Comparison of ENCODE assay signal across 8 cellular contexts in the genomic region with DNA sequence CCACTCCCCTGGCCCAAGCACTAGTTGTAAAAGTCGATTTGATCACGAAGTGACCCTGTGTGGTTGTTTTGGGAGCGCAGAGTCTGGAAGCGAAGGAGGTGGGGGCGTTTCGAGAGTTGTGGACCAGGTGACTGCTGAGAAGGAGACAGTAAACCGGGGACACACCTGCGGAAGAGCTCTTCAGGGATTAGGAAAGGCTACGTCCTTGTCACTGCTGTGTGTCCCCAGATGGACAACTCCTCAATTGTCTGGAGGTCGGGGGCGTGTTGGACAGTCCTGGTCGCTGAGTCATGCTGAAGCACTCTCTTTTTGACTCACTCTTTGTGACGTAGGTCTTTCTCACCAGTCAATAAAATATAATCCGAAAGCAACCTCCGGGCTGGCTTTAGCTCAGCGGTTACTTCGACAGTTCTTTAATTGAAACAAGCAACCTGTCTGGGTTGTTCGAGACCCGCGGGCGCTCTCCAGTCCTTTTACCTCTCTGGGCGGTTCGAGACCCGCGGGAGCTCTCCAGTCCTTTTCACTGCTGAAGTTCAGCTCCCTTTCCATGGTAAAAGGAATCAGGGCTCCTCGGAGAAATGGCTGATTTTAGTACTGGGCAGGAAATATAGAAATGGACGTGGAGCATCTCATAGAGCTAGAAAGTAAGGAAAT. TPM values are rescaled to one million over a fixed set of nuclear protein-coding genes. Genes with fewer than 3 reads are reported as not detected.
DNase-seq lines count a peak whose midpoint lies in the region; ATAC-seq and TF ChIP-seq lines count a peak whose summit lies in the region.

No MANE protein-coding gene starts in this region.

- intact Hi-C loops in natural killer cell (cut with micrococcal nuclease) = loop anchor here (1.0 to 2.0 kb wide), 3 partner anchors 11 to 310 kb away; a partner anchor contains a TSS

- H3K27ac Mint-ChIP-seq in natural killer cell = peak overlapping the region; percentile 99 to 100
- peak overlapping the region; percentile 98 for H3K27ac Mint-ChIP-seq in stimulated activated naive B cell treated with anti-CD40 and anti-IgM and Interleukin-4, amounts not matched to agents 10 μg/mL and 1 μg/mL and 100 μg/mL, for 72 hours

- peaks cover 6 to 10% of the 10 kb centered on the region in 2 donors for H3K27me3 Mint-ChIP-seq in natural killer cell (ENCODE audit: low read depth in 2 of 2)
- H3K27me3 Mint-ChIP-seq in stimulated activated naive B cell treated with anti-CD40 and anti-IgM and Interleukin-4, amounts not matched to agents 10 μg/mL and 1 μg/mL and 100 μg/mL, for 72 hours = peaks cover 5% of the 10 kb centered on the region in 2 donors

- H3K4me3 ChIP-seq in Jurkat, Clone E6-1 (ENCODE audit: low read length) = peak overlapping the region; percentile 52

- H3K36me3 Mint-ChIP-seq in natural killer cell = peaks cover 10% of the 10 kb centered on the region
- H3K36me3 Mint-ChIP-seq in stimulated activated naive B cell treated with anti-CD40 and anti-IgM and Interleukin-4, amounts not matched to agents 10 μg/mL and 1 μg/mL and 100 μg/mL, for 72 hours = peaks cover 10 to 16% of the 10 kb centered on the region in 2 donors

- H3K4me3 Mint-ChIP-seq in natural killer cell = peak overlapping the region; percentile 100
- peak overlapping the region; percentile 89 to 93 for H3K4me3 Mint-ChIP-seq in stimulated activated naive B cell treated with anti-CD40 and anti-IgM and Interleukin-4, amounts not matched to agents 10 μg/mL and 1 μg/mL and 100 μg/mL, for 72 hours

- TF ChIP-seq CTCF in natural killer cell (IDR thresholded peaks at IDR 0.05) = no peak

- peak; percentile 95 for DNase-seq in DMS114 treated with DMSO at 0.1 percent for 48 hours (lab: John Stamatoyannopoulos, UW; ENCODE audit: unreplicated experiment)
- peak; percentile 45 for DNase-seq in Jurkat, Clone E6-1 (ENCODE audit: low read depth, low spot score)
- DNase-seq in RPMI7951 (ENCODE audit: low read depth) = peak; percentile 96
- DNase-seq in activated T-helper 9 cell treated with anti-CD3 and anti-CD28 coated beads, Interleukin-2, amount 50 U/mL, for 16 hours (ENCODE audit: low read depth) = peak; percentile 77
- peak; percentile 98 for DNase-seq in fibroblast of peridontal ligament (ENCODE audit: extremely low read depth)
- peak; percentile 77 for DNase-seq in natural killer cell
- DNase-seq in stimulated activated naive B cell treated with anti-CD40 and anti-IgM and Interleukin-4, amounts not matched to agents 10 μg/mL and 1 μg/mL and 100 μg/mL, for 72 hours = peak; percentile 91

- H3K4me1 Mint-ChIP-seq in natural killer cell = peaks cover 13 to 26% of the 10 kb centered on the region in 2 donors
- H3K4me1 Mint-ChIP-seq in stimulated activated naive B cell treated with anti-CD40 and anti-IgM and Interleukin-4, amounts not matched to agents 10 μg/mL and 1 μg/mL and 100 μg/mL, for 72 hours = peaks cover 10 to 24% of the 10 kb centered on the region in 2 donors

- ATAC-seq in GM21723 (IDR thresholded peaks at IDR 0.05; ENCODE audit: unreplicated experiment) = peak; percentile 93
- ATAC-seq in natural killer cell = peak; percentile 85 to 93 (median 86)
- ATAC-seq in stimulated activated naive B cell treated with anti-CD40 and anti-IgM and Interleukin-4, amounts not matched to agents 10 μg/mL and 1 μg/mL and 100 μg/mL, for 72 hours (replicated peaks) = peak; percentile 90

- no peaks in the 10 kb centered on the region for H3K9me3 Mint-ChIP-seq in natural killer cell
- H3K9me3 Mint-ChIP-seq in stimulated activated naive B cell treated with anti-CD40 and anti-IgM and Interleukin-4, amounts not matched to agents 10 μg/mL and 1 μg/mL and 100 μg/mL, for 72 hours = no peaks in the 10 kb centered on the region

RNA-seq across cellular contexts. Expression of a gene that starts 10.8 kb away (rescaled TPM):
- 187 TPM for polyA plus RNA-seq in Jurkat, Clone E6-1 (2012; ENCODE audit: insufficient read depth, insufficient read length)
- 44.6 and 45.5 TPM in 2 replicates for total RNA-seq in RPMI7951 (2014; rRNA removed; shearing (Covaris generic))
- total RNA-seq in natural killer cell = 10 to 100 TPM; 47.0 to 50.4 (median 49.5) TPM

RNA-seq across cellular contexts. Expression of a gene that starts 19.8 kb away (rescaled TPM):
- 35.4 TPM for polyA plus RNA-seq in Jurkat, Clone E6-1 (2012; ENCODE audit: insufficient read depth, insufficient read length)
- total RNA-seq in RPMI7951 (2014; rRNA removed; shearing (Covaris generic)) = 22.6 and 25.5 TPM in 2 replicates
- 10 to 100 TPM; 42.5 to 48.4 (median 45.6) TPM for total RNA-seq in natural killer cell

RNA-seq across cellular contexts. Expression of a gene that starts 19.9 kb away (rescaled TPM):
- polyA plus RNA-seq in Jurkat, Clone E6-1 (2012; ENCODE audit: insufficient read depth, insufficient read length) = 86.2 TPM
- total RNA-seq in RPMI7951 (2014; rRNA removed; shearing (Covaris generic)) = 52.0 and 62.3 TPM in 2 replicates
- 10 to 100 TPM; 62.4 to 73.8 (median 68.3) TPM for total RNA-seq in natural killer cell

RNA-seq across cellular contexts. Expression of a gene that starts 37.6 kb away (rescaled TPM):
- polyA plus RNA-seq in Jurkat, Clone E6-1 (2012; ENCODE audit: insufficient read depth, insufficient read length) = not detected
- 0.10 and 0.12 TPM in 2 replicates for total RNA-seq in RPMI7951 (2014; rRNA removed; shearing (Covaris generic))
- total RNA-seq in natural killer cell = 1 to 10 TPM in 2 of 3 donors, under 1 TPM in 1; 0.90 to 1.1 (median 1.1) TPM

RNA-seq across cellular contexts. Expression of a gene that starts 46.3 kb away (rescaled TPM):
- 18.9 TPM for polyA plus RNA-seq in Jurkat, Clone E6-1 (2012; ENCODE audit: insufficient read depth, insufficient read length)
- total RNA-seq in RPMI7951 (2014; rRNA removed; shearing (Covaris generic)) = 11.2 and 15.4 TPM in 2 replicates
- 10 to 100 TPM; 42.3 to 45.1 (median 43.3) TPM for total RNA-seq in natural killer cell

Comparison
In these comparisons a context has a peak if more than half of its experiments do, and no peak if none do; other contexts are left out.
1. Peak in every context shown above with its lines: DNase-seq, ATAC-seq and H3K4me3 ChIP-seq.
2. DNase-seq: peak in every context shown above with its lines; median percentile 98 in fibroblast of peridontal ligament; 96 in RPMI7951; 95 in DMS114 treated with DMSO at 0.1 percent for 48 hours; 91 in stimulated activated naive B cell treated with anti-CD40 and anti-IgM and Interleukin-4, amounts not matched to agents 10 μg/mL and 1 μg/mL and 100 μg/mL, for 72 hours; 77 in activated T-helper 9 cell treated with anti-CD3 and anti-CD28 coated beads, Interleukin-2, amount 50 U/mL, for 16 hours; 77 in natural killer cell; 45 in Jurkat, Clone E6-1.